17 cellular contexts compared by ENCODE assay signal in the genomic region with DNA sequence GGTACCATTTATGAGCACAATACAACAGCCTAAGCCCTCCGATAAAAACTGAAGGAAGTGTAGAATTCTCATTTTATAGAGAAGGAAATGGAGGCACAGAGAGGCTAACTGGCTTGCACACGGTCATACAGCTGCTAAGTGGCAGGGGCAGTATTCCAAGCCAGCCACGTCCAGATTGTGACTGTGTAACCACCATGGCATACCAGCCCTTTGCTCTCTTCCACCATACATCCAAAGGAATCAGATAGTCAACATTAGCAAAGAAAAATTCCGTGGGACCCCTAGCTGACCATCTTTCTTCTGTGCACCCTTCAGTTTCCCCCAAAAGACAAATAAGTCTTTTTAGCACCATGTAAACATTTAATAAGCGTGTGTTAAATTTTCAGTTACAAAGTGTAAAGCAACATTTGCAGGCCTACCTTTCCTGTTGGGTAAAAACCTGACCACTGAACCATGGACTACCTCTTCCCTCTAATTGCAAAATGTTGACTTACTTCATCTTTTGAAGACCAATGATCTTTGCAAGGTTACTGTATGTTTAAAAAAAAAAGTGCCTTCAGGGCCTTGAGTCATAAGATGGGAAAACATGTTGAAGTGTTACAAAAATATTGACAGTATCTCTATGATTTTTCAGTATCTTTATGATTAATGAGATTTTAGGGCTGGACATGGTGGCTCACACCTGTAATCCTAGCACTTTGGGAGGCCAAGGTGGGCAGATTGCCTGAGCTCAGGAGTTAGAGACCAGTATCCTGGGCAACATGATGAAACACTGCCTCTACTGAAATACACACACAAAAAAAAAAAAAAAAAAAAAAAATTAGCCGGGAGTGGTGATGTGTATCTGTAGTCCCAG. TPM values are rescaled to one million over a fixed set of nuclear protein-coding genes. Genes with fewer than 3 reads are reported as not detected.
A peak's percentile ranks its signal among the peaks of the same experiment; 100 is the strongest.
DNase-seq lines count a peak whose midpoint lies in the region; ATAC-seq and TF ChIP-seq lines count a peak whose summit lies in the region.
"Had no signal": no experiment of that assay in that cellular context is flagged by ENCODE, and none has a peak within 500 bp of the region (broad histone marks: within the 10 kb centered on the region; RNA-seq: fewer than 3 reads in every experiment).

No MANE protein-coding gene starts in this region.

- ATAC-seq in PC-3 (no peak), GM18873 (IDR thresholded peaks at IDR 0.05; ENCODE audit: low FRiP score, unreplicated experiment) (no peak)
- ATAC-seq: CD8-positive, alpha-beta T cell had no signal

- no peaks in the 10 kb centered on the region for H3K79me2 ChIP-seq in Karpas-422 (ENCODE audit: low read length)
- H3K79me2 ChIP-seq in PC-3 (ENCODE audit: low read length): no peaks in the 10 kb centered on the region

- no peaks in the 10 kb centered on the region for H3K36me3 ChIP-seq in Karpas-422 (ENCODE audit: insufficient read depth, low read length)
- H3K36me3 ChIP-seq in PC-3 (ENCODE audit: low read depth, low read length): no peaks in the 10 kb centered on the region
- H3K36me3 ChIP-seq in neutrophil: no peaks in the 10 kb centered on the region
- H3K36me3 ChIP-seq: SJSA1 had no signal

- CTCF ChIA-PET in PC-3 (lab: Charles Lee): no interaction called here

- H3K9ac ChIP-seq in Karpas-422 (ENCODE audit: low read length) (no peak overlapping the region), PC-3 (ENCODE audit: low read length) (no peak overlapping the region)

- H3K27ac ChIP-seq in Karpas-422 (ENCODE audit: low read length) (no peak overlapping the region; the same call in 1 of the 2 replicates), PC-3 (ENCODE audit: low read length) (no peak overlapping the region), neutrophil (peak overlapping the region; percentile 92)
- H3K27ac ChIP-seq: SJSA1 had no signal

- no peaks in the 10 kb centered on the region for H3K9me2 ChIP-seq in Karpas-422 (replicated peaks; ENCODE audit: insufficient read depth, low read length)
- no peaks in the 10 kb centered on the region for H3K9me2 ChIP-seq in PC-3 (replicated peaks; ENCODE audit: low read length)

- POLR2A ChIA-PET in PC-3 (lab: Charles Lee; ENCODE audit: unreplicated experiment): no interaction called here

- H3K27ac Mint-ChIP-seq in CD14-positive monocyte: peak overlapping the region in 5 of 7 donors; percentile 3 to 53 (median 15)
- H3K27ac Mint-ChIP-seq: B cell; CD8-positive, alpha-beta T cell; IgD-negative memory B cell had no signal

- TF ChIP-seq CTCF in CD14-positive monocyte (IDR thresholded peaks at IDR 0.05): no peak
- no peak for TF ChIP-seq CTCF in PC-3 (conservative IDR thresholded peaks at IDR 0.05; ENCODE audit: low read depth, low read length)
- TF ChIP-seq CTCF in neutrophil (IDR thresholded peaks at IDR 0.05): no peak

- H3F3A ChIP-seq in PC-3 (ENCODE audit: low read length, unreplicated experiment): no peaks in the 10 kb centered on the region

- no peak overlapping the region for H3K4me3 Mint-ChIP-seq in CD14-positive monocyte
- H3K4me3 Mint-ChIP-seq: B cell; CD8-positive, alpha-beta T cell had no signal

- in situ Hi-C loops in G401 (cut with HindIII; ENCODE audit: low sequenced_read_pairs): no loop called here

- no peaks in the 10 kb centered on the region for H3K36me3 Mint-ChIP-seq in CD14-positive monocyte
- H3K36me3 Mint-ChIP-seq: CD8-positive, alpha-beta T cell; IgD-negative memory B cell had no signal

- H3K27me3 ChIP-seq in Karpas-422 (ENCODE audit: low read length): no peaks in the 10 kb centered on the region
- H3K27me3 ChIP-seq in PC-3 (ENCODE audit: low read length): no peaks in the 10 kb centered on the region
- H3K27me3 ChIP-seq in neutrophil: no peaks in the 10 kb centered on the region
- H3K27me3 ChIP-seq: SJSA1 had no signal

- H2AFZ ChIP-seq in Karpas-422 (ENCODE audit: low read length): no peak overlapping the region
- H2AFZ ChIP-seq in PC-3 (ENCODE audit: low read length): no peak overlapping the region

- H3K4me1 Mint-ChIP-seq in CD14-positive monocyte: peaks cover 31% of the 10 kb centered on the region
- H3K4me1 Mint-ChIP-seq: B cell had no signal

- H3K4me3 ChIP-seq in Karpas-422 (ENCODE audit: low read length) (no peak overlapping the region), PC-3 (ENCODE audit: low read length) (no peak overlapping the region), neutrophil (ENCODE audit: low read depth in 1 of 2, low read length in 1 of 2) (peak overlapping the region; percentile 46 to 52)
- H3K4me3 ChIP-seq: SJSA1 had no signal

- H3K9me3 ChIP-seq in Karpas-422 (ENCODE audit: low read length) (no peaks in the 10 kb centered on the region), PC-3 (ENCODE audit: low read length) (no peaks in the 10 kb centered on the region), neutrophil (no peaks in the 10 kb centered on the region)
- H3K9me3 ChIP-seq: SJSA1 had no signal

- peak overlapping the region; percentile 48 for H3K4me2 ChIP-seq in Karpas-422 (ENCODE audit: low read depth, low read length, poor library complexity, severe bottlenecking)
- H3K4me2 ChIP-seq in PC-3 (ENCODE audit: low read length): no peak overlapping the region; the same call in 1 of the 2 replicates

- peaks cover 54% of the 10 kb centered on the region for H3K4me1 ChIP-seq in Karpas-422 (ENCODE audit: low read length)
- peaks cover 7% of the 10 kb centered on the region; the same call in 1 of the 2 replicates for H3K4me1 ChIP-seq in PC-3 (ENCODE audit: insufficient read depth, low read length)
- H3K4me1 ChIP-seq in neutrophil (ENCODE audit: control insufficient read depth in 1 of 2, insufficient read depth in 1 of 2, low read depth in 1 of 2, low read length in 1 of 2): peaks cover 82 to 93% of the 10 kb centered on the region in 2 experiments
- H3K4me1 ChIP-seq: SJSA1 had no signal

- no peaks in the 10 kb centered on the region for H4K20me1 ChIP-seq in Karpas-422 (ENCODE audit: insufficient read depth, low read depth, low read length)
- no peaks in the 10 kb centered on the region for H4K20me1 ChIP-seq in PC-3 (ENCODE audit: low read length)

- no peaks in the 10 kb centered on the region for H3K27me3 Mint-ChIP-seq in CD14-positive monocyte (ENCODE audit: low read depth in 3 of 3)

- H3K9me3 Mint-ChIP-seq in CD14-positive monocyte: no peaks in the 10 kb centered on the region
- H3K9me3 Mint-ChIP-seq: CD8-positive, alpha-beta T cell had no signal

- BruUV-seq in PC-3 (replicated peaks; lab: Mats Ljungman, UMichigan): no TSS peak

- intact Hi-C loops in CD14-positive monocyte (cut with micrococcal nuclease) (no loop called here), PC-3 (cut with micrococcal nuclease) (no loop called here)

- DNase-seq in CD14-positive monocyte (ENCODE audit: low spot score): no peak
- DNase-seq in Karpas-422: no peak
- peak; percentile 55 for DNase-seq in PC-3
- no peak for DNase-seq in cerebellar cortex (ENCODE audit: low spot score)
- no peak for DNase-seq in G401 (ENCODE audit: low spot score)
- DNase-seq: ACHN; CD8-positive, alpha-beta T cell; HCEC 1CT; NCI-H1105 treated with DMSO at 0.1 percent for 48 hours; NCI-H187; NCI-H446 treated with DMSO at 0.1 percent for 48 hours; NCI-H82 had no signal

RNA-seq across cellular contexts. Expression of gene PDZD8, which starts 24.3 kb away (rescaled TPM):
- 1 to 10 TPM; 4.6 to 9.0 TPM for polyA plus RNA-seq in CD14-positive monocyte
- 7.1 and 15.7 TPM in 2 replicates for total RNA-seq in Karpas-422 (2014; rRNA removed; shearing (Covaris generic); ENCODE audit: low replicate concordance)
- 13.6 and 14.7 TPM in 2 replicates for total RNA-seq in PC-3 (2014; rRNA removed)
- 8.6 and 27.2 TPM in 2 replicates for total RNA-seq in G401 (2014; rRNA removed; shearing (Covaris generic))

Comparison
In these comparisons a context has a peak if more than half of its experiments do, and no peak if none do; other contexts are left out.
1. H3K4me3 ChIP-seq: peak in neutrophil (2 of 2); none in Karpas-422 (single experiment) and PC-3 (single experiment).